ENCODE assay signal across 13 cellular contexts in genomic region chr7:50625360-50625759, GRCh38.
DNase-seq lines count a peak whose midpoint lies in the region; ATAC-seq, FAIRE-seq and TF ChIP-seq lines count a peak whose summit lies in the region.
"Had no signal": no experiment of that assay in that cellular context is flagged by ENCODE, and none has a peak within 500 bp of the region (broad histone marks: within the 10 kb centered on the region; RNA-seq: fewer than 3 reads in every experiment).

No MANE protein-coding gene starts in this region.

- DNase-seq in MCF 10A (ENCODE audit: unreplicated experiment) (no peak), breast epithelium (ENCODE audit: low spot score in 2 of 2) (no peak), endothelial cell of umbilical vein (ENCODE audit: low read depth, low spot score) (no peak), right cardiac atrium (no peak), MV-4-11 (lab: John Stamatoyannopoulos, UW) (no peak), chondrocyte (ENCODE audit: low spot score) (no peak)
- DNase-seq: ACHN; CD4-positive, CD25-positive, alpha-beta regulatory T cell; DMS 273 treated with DMSO at 0.1 percent for 48 hours; HCEC 1CT had no signal

- dilution Hi-C loops in endothelial cell of umbilical vein (cut with MboI; ENCODE audit: extremely low pct_ligation_motif_present, low sequenced_read_pairs) = no loop called here

- intact Hi-C loops in MCF 10A (cut with micrococcal nuclease) (no loop called here), breast epithelium (cut with DNase I; ENCODE audit: low total_unique reads) (no loop called here), endothelial cell of umbilical vein (cut with micrococcal nuclease) (loop anchor here (2.0 kb wide), 1 partner anchor 15 kb away; no protein-coding TSS in a partner anchor), right cardiac atrium (cut with DNase I) (loop anchor here in 3 of 4 donors (5.0 to 10.0 kb wide), 2 partner anchors 42 to 459 kb away; no protein-coding TSS in a partner anchor)

- H3K27ac Mint-ChIP-seq in MCF 10A (ENCODE audit: low read depth, unreplicated experiment) (no peak overlapping the region), chondrocyte (ENCODE audit: unreplicated experiment) (no peak overlapping the region)
- H3K27ac Mint-ChIP-seq: CD4-positive, CD25-positive, alpha-beta regulatory T cell had no signal

- H3K4me3 ChIP-seq in breast epithelium = no peak overlapping the region
- H3K4me3 ChIP-seq in HEK293 (ENCODE audit: low read depth, low read length) = no peak overlapping the region
- H3K4me3 ChIP-seq in endothelial cell of umbilical vein (replicated peaks in 1 of 3; ENCODE audit: insufficient read depth in 1 of 3, low read depth in 1 of 3, low read length in 3 of 3) = no peak overlapping the region
- no peak overlapping the region for H3K4me3 ChIP-seq in right cardiac atrium (ENCODE audit: low read length)
- H3K4me3 ChIP-seq: BLaER1 treated with 17β-estradiol and CSF1 and Interleukin-3, amounts not matched to agents 10 nM and 100 nM had no signal

- H3K27ac ChIP-seq in breast epithelium = no peak overlapping the region
- H3K27ac ChIP-seq in HEK293 (ENCODE audit: extremely low read depth, low read depth, low read length) = no peak overlapping the region
- H3K27ac ChIP-seq in endothelial cell of umbilical vein (ENCODE audit: insufficient read depth, low read depth, low read length) = no peak overlapping the region
- no peak overlapping the region for H3K27ac ChIP-seq in right cardiac atrium (ENCODE audit: low read length)
- H3K27ac ChIP-seq: BLaER1 treated with 17β-estradiol and CSF1 and Interleukin-3, amounts not matched to agents 10 nM and 100 nM had no signal

- BruUV-seq in MCF 10A (replicated peaks; lab: Mats Ljungman, UMichigan) = TSS peak; percentile 20
- BruUV-seq in endothelial cell of umbilical vein (replicated peaks; lab: Mats Ljungman, UMichigan) = TSS peak; percentile 13

- no peaks in the 10 kb centered on the region for H4K20me1 ChIP-seq in endothelial cell of umbilical vein (replicated peaks; ENCODE audit: control insufficient read depth, extremely low read depth, insufficient read depth, low read length)

- H3K36me3 Mint-ChIP-seq in MCF 10A (ENCODE audit: insufficient read depth, unreplicated experiment) (peaks cover 7% of the 10 kb centered on the region), chondrocyte (ENCODE audit: low read depth) (peaks cover 11% of the 10 kb centered on the region)
- H3K36me3 Mint-ChIP-seq: CD4-positive, CD25-positive, alpha-beta regulatory T cell had no signal

- ATAC-seq in right cardiac atrium = peak; percentile 80
- no peak for ATAC-seq in HG03108 (IDR thresholded peaks at IDR 0.05; ENCODE audit: unreplicated experiment)

- no peak overlapping the region for H3K9ac ChIP-seq in endothelial cell of umbilical vein (replicated peaks; ENCODE audit: extremely low read depth, insufficient read depth, low read length)
- H3K9ac ChIP-seq: BLaER1 treated with 17β-estradiol and CSF1 and Interleukin-3, amounts not matched to agents 10 nM and 100 nM had no signal

- H3K27me3 Mint-ChIP-seq in MCF 10A (ENCODE audit: insufficient read depth, unreplicated experiment) (no peaks in the 10 kb centered on the region), chondrocyte (ENCODE audit: low read depth) (no peaks in the 10 kb centered on the region)

- no peaks in the 10 kb centered on the region for H3K36me3 ChIP-seq in breast epithelium
- peaks cover 0 to 7% of the 10 kb centered on the region in 2 experiments; a peak in 1 of 3 replicates for H3K36me3 ChIP-seq in HEK293 (ENCODE audit: control insufficient read depth in 2 of 2, insufficient read depth in 1 of 2, low read length in 2 of 2)
- H3K36me3 ChIP-seq in endothelial cell of umbilical vein (ENCODE audit: control insufficient read depth in 2 of 2, extremely low read depth in 1 of 2, insufficient read depth in 2 of 2, low read length in 2 of 2) = peaks cover 14 to 24% of the 10 kb centered on the region in 2 experiments

- H3K9me3 Mint-ChIP-seq in MCF 10A (ENCODE audit: unreplicated experiment) (no peaks in the 10 kb centered on the region), chondrocyte (ENCODE audit: low read depth) (no peaks in the 10 kb centered on the region)
- H3K9me3 Mint-ChIP-seq: CD4-positive, CD25-positive, alpha-beta regulatory T cell had no signal

- H3K9me3 ChIP-seq in breast epithelium (no peaks in the 10 kb centered on the region), HEK293 (ENCODE audit: control insufficient read depth, insufficient read depth, low read depth, low read length) (no peaks in the 10 kb centered on the region), endothelial cell of umbilical vein (replicated peaks; ENCODE audit: control insufficient read depth, insufficient read depth, low read length) (no peaks in the 10 kb centered on the region), right cardiac atrium (ENCODE audit: control insufficient read depth, low read length) (no peaks in the 10 kb centered on the region)
- H3K9me3 ChIP-seq: BLaER1 treated with 17β-estradiol and CSF1 and Interleukin-3, amounts not matched to agents 10 nM and 100 nM had no signal

- peaks cover 37% of the 10 kb centered on the region for H3K79me2 ChIP-seq in endothelial cell of umbilical vein (ENCODE audit: control insufficient read depth, insufficient read depth, low read length)

- TF ChIP-seq CTCF in MCF 10A (IDR thresholded peaks at IDR 0.05; ENCODE audit: unreplicated experiment) = no peak
- no peak for TF ChIP-seq CTCF in breast epithelium (IDR thresholded peaks at IDR 0.05)
- no peak for TF ChIP-seq CTCF in HEK293 (tag by site-specific recombination; IDR thresholded peaks at IDR 0.05)
- TF ChIP-seq CTCF in endothelial cell of umbilical vein (IDR thresholded peaks at IDR 0.05; ENCODE audit: extremely low read depth in 1 of 2, insufficient read depth in 1 of 2, low read depth in 1 of 2, low read length in 2 of 2) = no peak
- TF ChIP-seq CTCF in chondrocyte (IDR thresholded peaks at IDR 0.05) = no peak

- WGBS in right cardiac atrium = 56% methylated on average over 5 of the region's 5 CpGs

- H3K4me3 Mint-ChIP-seq in MCF 10A (ENCODE audit: unreplicated experiment) (no peak overlapping the region), chondrocyte (ENCODE audit: unreplicated experiment) (no peak overlapping the region)
- H3K4me3 Mint-ChIP-seq: CD4-positive, CD25-positive, alpha-beta regulatory T cell had no signal

- H3K4me1 Mint-ChIP-seq in MCF 10A (ENCODE audit: insufficient read depth, unreplicated experiment) = no peaks in the 10 kb centered on the region
- peaks cover 31% of the 10 kb centered on the region for H3K4me1 Mint-ChIP-seq in chondrocyte (ENCODE audit: low read depth)
- H3K4me1 Mint-ChIP-seq: CD4-positive, CD25-positive, alpha-beta regulatory T cell had no signal

- FAIRE-seq in endothelial cell of umbilical vein (lab: Jason Lieb, UNC) = no peak

- CTCF ChIA-PET in MCF 10A (lab: Yijun Ruan, JAX) (interaction anchor here (0.7 to 1.2 kb wide), 3 partner anchors 11 to 31 kb away, joined by 3 to 4 read pairs (median 3); no protein-coding TSS in a partner anchor), HEK293 (lab: Yijun Ruan, JAX) (interaction anchor here (0.6 to 1.8 kb wide), 3 partner anchors 8 to 538 kb away, joined by 3 to 5 read pairs (median 5); no protein-coding TSS in a partner anchor), endothelial cell of umbilical vein (lab: Charles Lee) (interaction anchor here (1.3 kb wide), 1 partner anchor 9 kb away, joined by 4 read pairs; no protein-coding TSS in a partner anchor)

- H3K9me1 ChIP-seq in endothelial cell of umbilical vein (replicated peaks; ENCODE audit: control insufficient read depth, extremely low read depth, insufficient read depth, low read length) = no peaks in the 10 kb centered on the region

- TF ChIP-seq POLR2A in breast epithelium (IDR thresholded peaks at IDR 0.05) (no peak), endothelial cell of umbilical vein (IDR thresholded peaks at IDR 0.05; ENCODE audit: low read depth, low read length) (no peak)

- H3K4me2 ChIP-seq in endothelial cell of umbilical vein (ENCODE audit: insufficient read depth, low read length) = no peak overlapping the region
- H3K4me2 ChIP-seq: BLaER1 treated with 17β-estradiol and CSF1 and Interleukin-3, amounts not matched to agents 10 nM and 100 nM had no signal

- POLR2A ChIA-PET in MCF 10A (lab: Yijun Ruan, JAX) (no interaction called here), HEK293 (lab: Yijun Ruan, JAX) (no interaction called here), endothelial cell of umbilical vein (lab: Charles Lee) (no interaction called here)

- H3K27me3 ChIP-seq in breast epithelium (no peaks in the 10 kb centered on the region), endothelial cell of umbilical vein (ENCODE audit: control insufficient read depth in 2 of 2, insufficient read depth in 2 of 2, low read length in 2 of 2) (no peaks in the 10 kb centered on the region), right cardiac atrium (ENCODE audit: control insufficient read depth, insufficient read depth) (no peaks in the 10 kb centered on the region)
- H3K27me3 ChIP-seq: BLaER1 treated with 17β-estradiol and CSF1 and Interleukin-3, amounts not matched to agents 10 nM and 100 nM had no signal

- H3K4me1 ChIP-seq in breast epithelium (no peaks in the 10 kb centered on the region), HEK293 (ENCODE audit: control insufficient read depth, insufficient read depth, low read length) (no peaks in the 10 kb centered on the region), endothelial cell of umbilical vein (ENCODE audit: control insufficient read depth, extremely low read depth, insufficient read depth, low read length) (peaks cover 3% of the 10 kb centered on the region), right cardiac atrium (ENCODE audit: control insufficient read depth, insufficient read depth, low read length) (peaks cover 21% of the 10 kb centered on the region)

- no peak overlapping the region for H2AFZ ChIP-seq in endothelial cell of umbilical vein (ENCODE audit: low read depth, low read length)

TF ChIP-seq in HEK293, 187 proteins besides CTCF, POLR2A, EP300 and RAD21 (continues in another document):
- 0 out of 2 replicates have a peak, but pooled peaks have one; percentile 11 for TF ChIP-seq SCRT2 (tag by site-specific recombination; IDR thresholded peaks at IDR 0.05)

TF ChIP-seq in endothelial cell of umbilical vein, 7 proteins besides CTCF, POLR2A, EP300 and RAD21 (continues in another document):
- no peak for TF ChIP-seq GATA2 (IDR thresholded peaks at IDR 0.05; ENCODE audit: insufficient read depth, insufficient read length, low read depth, low read length)
- TF ChIP-seq POLR2AphosphoS5 (IDR thresholded peaks at IDR 0.05; ENCODE audit: insufficient read depth, low read depth, low read length) = no peak
- TF ChIP-seq EZH2 (IDR thresholded peaks at IDR 0.05; ENCODE audit: borderline replicate concordance, low read depth, low read length, severe bottlenecking) = no peak
- no peak for TF ChIP-seq MAX (IDR thresholded peaks at IDR 0.05; ENCODE audit: insufficient read depth, insufficient read length)
- TF ChIP-seq FOS (IDR thresholded peaks at IDR 0.05; ENCODE audit: borderline replicate concordance, insufficient read depth, low read length) = no peak
- no peak for TF ChIP-seq MYC (IDR thresholded peaks at IDR 0.05; ENCODE audit: low read depth, low read length)

Comparison
In these comparisons a context has a peak if more than half of its experiments do, and no peak if none do; other contexts are left out.
1. intact Hi-C loops: an anchor here in endothelial cell of umbilical vein (2.0 kb wide) and right cardiac atrium (5.0 to 10.0 kb wide); none called in MCF 10A and breast epithelium.